ENCODE assay signal across 1 cellular context in genomic region chr19:54517483-54517882, GRCh38.
TF ChIP-seq lines count a peak whose summit lies in the region.

No MANE protein-coding gene starts in this region.

TF ChIP-seq in HepG2, 621 proteins besides CTCF, POLR2A, EP300 and RAD21 (continued from another document):
- TF ChIP-seq, protein P1, sequence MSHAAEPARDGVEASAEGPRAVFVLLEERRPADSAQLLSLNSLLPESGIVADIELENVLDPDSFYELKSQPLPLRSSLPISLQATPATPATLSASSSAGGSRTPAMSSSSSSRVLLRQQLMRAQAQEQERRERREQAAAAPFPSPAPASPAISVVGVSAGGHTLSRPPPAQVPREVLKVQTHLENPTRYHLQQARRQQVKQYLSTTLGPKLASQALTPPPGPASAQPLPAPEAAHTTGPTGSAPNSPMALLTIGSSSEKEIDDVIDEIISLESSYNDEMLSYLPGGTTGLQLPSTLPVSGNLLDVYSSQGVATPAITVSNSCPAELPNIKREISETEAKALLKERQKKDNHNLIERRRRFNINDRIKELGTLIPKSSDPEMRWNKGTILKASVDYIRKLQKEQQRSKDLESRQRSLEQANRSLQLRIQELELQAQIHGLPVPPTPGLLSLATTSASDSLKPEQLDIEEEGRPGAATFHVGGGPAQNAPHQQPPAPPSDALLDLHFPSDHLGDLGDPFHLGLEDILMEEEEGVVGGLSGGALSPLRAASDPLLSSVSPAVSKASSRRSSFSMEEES (CRISPR knock-in tag; IDR thresholded peaks at IDR 0.05), result peak; percentile 70; the same call in 1 of the 2 replicates
- TF ChIP-seq ZBTB7A (CRISPR knock-in tag; IDR thresholded peaks at IDR 0.05), result no peak
- no peak for TF ChIP-seq ZNF747 (CRISPR knock-in tag; IDR thresholded peaks at IDR 0.05; ENCODE audit: borderline replicate concordance)
- TF ChIP-seq GABPB1 (CRISPR knock-in tag; IDR thresholded peaks at IDR 0.05), result no peak; the same call in 1 of the 2 replicates
- 0 out of 2 replicates have a peak, but pooled peaks have one; percentile 32 for TF ChIP-seq ZMAT3 (CRISPR knock-in tag; conservative IDR thresholded peaks at IDR 0.05)
- TF ChIP-seq SMAD9 (CRISPR knock-in tag; IDR thresholded peaks at IDR 0.05), result no peak
- TF ChIP-seq KDM1A (CRISPR knock-in tag; IDR thresholded peaks at IDR 0.05), result no peak
- peak; percentile 61; the same call in 1 of the 2 replicates for TF ChIP-seq KLF11 (CRISPR knock-in tag; IDR thresholded peaks at IDR 0.05)
- TF ChIP-seq ZBTB49 (CRISPR knock-in tag; IDR thresholded peaks at IDR 0.05; ENCODE audit: borderline replicate concordance), result peak; percentile 73; the same call in 1 of the 2 replicates
- TF ChIP-seq, protein P2, sequence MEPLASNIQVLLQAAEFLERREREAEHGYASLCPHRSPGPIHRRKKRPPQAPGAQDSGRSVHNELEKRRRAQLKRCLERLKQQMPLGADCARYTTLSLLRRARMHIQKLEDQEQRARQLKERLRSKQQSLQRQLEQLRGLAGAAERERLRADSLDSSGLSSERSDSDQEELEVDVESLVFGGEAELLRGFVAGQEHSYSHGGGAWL (CRISPR knock-in tag; IDR thresholded peaks at IDR 0.05), result peak; percentile 68; the same call in 1 of the 2 replicates
- TF ChIP-seq BORCS8-MEF2B (CRISPR knock-in tag; IDR thresholded peaks at IDR 0.05), result peak; percentile 43; the same call in 1 of the 2 replicates
- TF ChIP-seq FOXA1 (IDR thresholded peaks at IDR 0.05), result no peak
- peak; percentile 22; the same call in 1 of the 2 replicates for TF ChIP-seq FOXA1 (CRISPR knock-in tag; IDR thresholded peaks at IDR 0.05)
- no peak for TF ChIP-seq ZNF607 (CRISPR knock-in tag; IDR thresholded peaks at IDR 0.05; ENCODE audit: borderline replicate concordance)
- TF ChIP-seq SALL2 (CRISPR knock-in tag; IDR thresholded peaks at IDR 0.05), result no peak
- TF ChIP-seq ZBED4 (CRISPR knock-in tag; IDR thresholded peaks at IDR 0.05; ENCODE audit: borderline replicate concordance), result peak; percentile 62; the same call in 1 of the 2 replicates
- TF ChIP-seq ZNF766 (CRISPR knock-in tag; IDR thresholded peaks at IDR 0.05; ENCODE audit: borderline replicate concordance), result peak; percentile 36; the same call in 1 of the 2 replicates
- no peak for TF ChIP-seq SP2 (CRISPR knock-in tag; IDR thresholded peaks at IDR 0.05)
- TF ChIP-seq SIX4 (CRISPR knock-in tag; IDR thresholded peaks at IDR 0.05), result no peak
- 0 out of 2 replicates have a peak, but pooled peaks have one; percentile 74 for TF ChIP-seq SATB2 (CRISPR knock-in tag; IDR thresholded peaks at IDR 0.05)
- TF ChIP-seq ZBTB20 (CRISPR knock-in tag; IDR thresholded peaks at IDR 0.05; ENCODE audit: borderline replicate concordance, low read depth), result peak; percentile 26; the same call in 1 of the 2 replicates
- TF ChIP-seq GTF3A (CRISPR knock-in tag; conservative IDR thresholded peaks at IDR 0.05), result no peak
- peak; percentile 33; the same call in 1 of the 2 replicates for TF ChIP-seq FOSL2 (CRISPR knock-in tag; IDR thresholded peaks at IDR 0.05)
- TF ChIP-seq, protein P3, sequence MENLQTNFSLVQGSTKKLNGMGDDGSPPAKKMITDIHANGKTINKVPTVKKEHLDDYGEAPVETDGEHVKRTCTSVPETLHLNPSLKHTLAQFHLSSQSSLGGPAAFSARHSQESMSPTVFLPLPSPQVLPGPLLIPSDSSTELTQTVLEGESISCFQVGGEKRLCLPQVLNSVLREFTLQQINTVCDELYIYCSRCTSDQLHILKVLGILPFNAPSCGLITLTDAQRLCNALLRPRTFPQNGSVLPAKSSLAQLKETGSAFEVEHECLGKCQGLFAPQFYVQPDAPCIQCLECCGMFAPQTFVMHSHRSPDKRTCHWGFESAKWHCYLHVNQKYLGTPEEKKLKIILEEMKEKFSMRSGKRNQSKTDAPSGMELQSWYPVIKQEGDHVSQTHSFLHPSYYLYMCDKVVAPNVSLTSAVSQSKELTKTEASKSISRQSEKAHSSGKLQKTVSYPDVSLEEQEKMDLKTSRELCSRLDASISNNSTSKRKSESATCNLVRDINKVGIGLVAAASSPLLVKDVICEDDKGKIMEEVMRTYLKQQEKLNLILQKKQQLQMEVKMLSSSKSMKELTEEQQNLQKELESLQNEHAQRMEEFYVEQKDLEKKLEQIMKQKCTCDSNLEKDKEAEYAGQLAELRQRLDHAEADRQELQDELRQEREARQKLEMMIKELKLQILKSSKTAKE (CRISPR knock-in tag; IDR thresholded peaks at IDR 0.05; ENCODE audit: borderline replicate concordance), result no peak
- TF ChIP-seq ZNF331 (CRISPR knock-in tag; IDR thresholded peaks at IDR 0.05), result peak; percentile 81
- TF ChIP-seq, protein P4, sequence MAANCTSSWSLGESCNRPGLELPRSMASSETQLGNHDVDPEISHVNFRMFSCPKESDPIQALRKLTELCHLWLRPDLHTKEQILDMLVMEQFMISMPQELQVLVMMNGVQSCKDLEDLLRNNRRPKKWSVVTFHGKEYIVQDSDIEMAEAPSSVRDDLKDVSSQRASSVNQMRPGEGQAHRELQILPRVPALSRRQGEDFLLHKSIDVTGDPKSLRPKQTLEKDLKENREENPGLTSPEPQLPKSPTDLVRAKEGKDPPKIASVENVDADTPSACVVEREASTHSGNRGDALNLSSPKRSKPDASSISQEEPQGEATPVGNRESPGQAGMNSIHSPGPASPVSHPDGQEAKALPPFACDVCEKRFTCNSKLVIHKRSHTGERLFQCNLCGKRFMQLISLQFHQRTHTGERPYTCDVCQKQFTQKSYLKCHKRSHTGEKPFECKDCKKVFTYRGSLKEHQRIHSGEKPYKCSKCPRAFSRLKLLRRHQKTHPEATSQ (CRISPR knock-in tag; IDR thresholded peaks at IDR 0.05; ENCODE audit: borderline replicate concordance), result no peak
- peak; percentile 98 for TF ChIP-seq MIER2 (CRISPR knock-in tag; IDR thresholded peaks at IDR 0.05)
- peak; percentile 81; the same call in 1 of the 2 replicates for TF ChIP-seq ZNF335 (CRISPR knock-in tag; IDR thresholded peaks at IDR 0.05)
TF ChIP-seq in HepG2: peak in this region for 104.
